Comparison of ENCODE assay signal across 1 cellular context in genomic region chr6:140371360-140371870, GRCh38.
TF ChIP-seq lines count a peak whose summit lies in the region.

No MANE protein-coding gene starts in this region.

TF ChIP-seq in WTC11, 78 proteins besides CTCF, POLR2A, EP300 and RAD21 (continued from another document):
- no peak for TF ChIP-seq PRDM15 (CRISPR knock-in tag; IDR thresholded peaks at IDR 0.05)
- no peak for TF ChIP-seq CREM (CRISPR knock-in tag; IDR thresholded peaks at IDR 0.05)
- TF ChIP-seq TEAD4 (CRISPR knock-in tag; IDR thresholded peaks at IDR 0.05), result no peak
- TF ChIP-seq ZNF232 (CRISPR knock-in tag; IDR thresholded peaks at IDR 0.05), result no peak
- TF ChIP-seq IRF2 (CRISPR knock-in tag; IDR thresholded peaks at IDR 0.05; ENCODE audit: borderline replicate concordance, low read depth), result no peak
- TF ChIP-seq RELA (CRISPR knock-in tag; IDR thresholded peaks at IDR 0.05; ENCODE audit: borderline replicate concordance), result no peak
- no peak for TF ChIP-seq ARID4B (CRISPR knock-in tag; IDR thresholded peaks at IDR 0.05; ENCODE audit: borderline replicate concordance)
- TF ChIP-seq SOX15 (CRISPR knock-in tag; IDR thresholded peaks at IDR 0.05), result no peak
- no peak for TF ChIP-seq JUN (CRISPR knock-in tag; IDR thresholded peaks at IDR 0.05)
- TF ChIP-seq ZBTB43 (CRISPR knock-in tag; IDR thresholded peaks at IDR 0.05), result no peak
- no peak for TF ChIP-seq ESRRA (CRISPR knock-in tag; IDR thresholded peaks at IDR 0.05; ENCODE audit: borderline replicate concordance)
